Comparison of ENCODE assay signal across 2 cellular contexts in the genomic region with DNA sequence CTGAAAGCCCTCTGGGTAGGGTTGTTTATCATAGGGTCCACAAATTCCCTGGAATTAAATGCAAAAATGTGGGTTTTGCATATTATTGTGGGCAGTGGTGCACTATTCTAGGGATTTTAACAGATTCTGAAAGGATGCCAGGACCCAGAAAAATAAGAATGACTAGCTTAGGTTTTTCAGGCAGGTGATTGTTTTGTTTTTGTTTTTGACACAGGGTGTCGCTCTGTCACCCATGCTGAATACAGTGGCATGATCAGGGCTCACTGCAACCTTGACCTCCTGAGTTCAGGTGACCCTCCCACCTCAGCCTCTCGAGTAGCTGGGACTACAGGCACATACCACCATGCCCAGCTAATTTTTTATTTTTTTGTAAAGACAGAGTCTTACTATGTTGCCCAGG.
TF ChIP-seq lines count a peak whose summit lies in the region.

No MANE protein-coding gene starts in this region.

TF ChIP-seq in SK-N-SH, 30 proteins besides CTCF, POLR2A, EP300 and RAD21:
- TF ChIP-seq, protein P1, sequence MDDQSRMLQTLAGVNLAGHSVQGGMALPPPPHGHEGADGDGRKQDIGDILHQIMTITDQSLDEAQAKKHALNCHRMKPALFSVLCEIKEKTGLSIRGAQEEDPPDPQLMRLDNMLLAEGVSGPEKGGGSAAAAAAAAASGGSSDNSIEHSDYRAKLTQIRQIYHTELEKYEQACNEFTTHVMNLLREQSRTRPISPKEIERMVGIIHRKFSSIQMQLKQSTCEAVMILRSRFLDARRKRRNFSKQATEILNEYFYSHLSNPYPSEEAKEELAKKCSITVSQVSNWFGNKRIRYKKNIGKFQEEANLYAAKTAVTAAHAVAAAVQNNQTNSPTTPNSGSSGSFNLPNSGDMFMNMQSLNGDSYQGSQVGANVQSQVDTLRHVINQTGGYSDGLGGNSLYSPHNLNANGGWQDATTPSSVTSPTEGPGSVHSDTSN (IDR thresholded peaks at IDR 0.05): no peak
- TF ChIP-seq GABPA (IDR thresholded peaks at IDR 0.05; ENCODE audit: low read depth) (no peak), ELF1 (IDR thresholded peaks at IDR 0.05) (no peak), MEF2A (IDR thresholded peaks at IDR 0.05; ENCODE audit: borderline replicate concordance, low read depth) (no peak)

TF ChIP-seq in SK-N-SH treated with all-trans-retinoic acid at 6 μM for 48 hours, 23 proteins besides CTCF, POLR2A, EP300 and RAD21:
- TF ChIP-seq RARB (CRISPR knock-in tag; IDR thresholded peaks at IDR 0.05): no peak
- no peak for TF ChIP-seq TCF4 (CRISPR knock-in tag; IDR thresholded peaks at IDR 0.05; ENCODE audit: borderline replicate concordance)
- TF ChIP-seq ZNF70 (CRISPR knock-in tag; IDR thresholded peaks at IDR 0.05): no peak
- TF ChIP-seq POU6F1 (CRISPR knock-in tag; IDR thresholded peaks at IDR 0.05; ENCODE audit: borderline replicate concordance, low read depth): no peak
- TF ChIP-seq ARNTL (CRISPR knock-in tag; IDR thresholded peaks at IDR 0.05; ENCODE audit: borderline replicate concordance, low read depth): no peak
- TF ChIP-seq ZFP3 (CRISPR knock-in tag; IDR thresholded peaks at IDR 0.05): no peak
- TF ChIP-seq TOX (CRISPR knock-in tag; IDR thresholded peaks at IDR 0.05; ENCODE audit: borderline replicate concordance): no peak
- TF ChIP-seq OSR1 (CRISPR knock-in tag; IDR thresholded peaks at IDR 0.05): no peak
- TF ChIP-seq ISL1 (CRISPR knock-in tag; IDR thresholded peaks at IDR 0.05): no peak
- TF ChIP-seq ZC3H10 (CRISPR knock-in tag; IDR thresholded peaks at IDR 0.05): no peak
- TF ChIP-seq PPARA (CRISPR knock-in tag; IDR thresholded peaks at IDR 0.05; ENCODE audit: borderline replicate concordance): no peak
- TF ChIP-seq BACH2 (CRISPR knock-in tag; IDR thresholded peaks at IDR 0.05; ENCODE audit: borderline replicate concordance): no peak
- TF ChIP-seq GLIS3 (CRISPR knock-in tag; IDR thresholded peaks at IDR 0.05): no peak
- no peak for TF ChIP-seq CREB5 (CRISPR knock-in tag; IDR thresholded peaks at IDR 0.05; ENCODE audit: low read depth)
